1 cellular context compared by ENCODE assay signal in the genomic region with DNA sequence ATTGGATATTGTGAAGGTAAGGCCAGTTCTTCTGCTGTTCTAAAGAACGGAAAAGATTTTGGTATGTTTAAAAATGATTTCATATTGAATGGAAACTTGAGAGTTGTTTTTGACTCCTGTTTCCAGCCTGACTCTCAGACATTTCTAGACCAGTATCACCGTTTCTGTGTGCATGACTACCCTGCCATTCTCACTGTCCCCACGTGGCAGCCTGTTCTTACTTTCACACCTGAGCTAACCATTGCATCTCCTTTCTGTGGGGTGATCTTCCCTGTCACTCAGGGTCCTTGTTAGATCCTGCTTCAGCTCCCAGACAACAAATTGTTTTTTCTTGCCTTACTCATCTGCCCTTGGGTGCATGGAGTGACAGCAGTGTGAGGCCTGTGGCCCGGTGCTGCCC.
TF ChIP-seq lines count a peak whose summit lies in the region.

No MANE protein-coding gene starts in this region.

TF ChIP-seq in IMR-90, 13 proteins besides CTCF, POLR2A, EP300 and RAD21:
- TF ChIP-seq, protein P1, sequence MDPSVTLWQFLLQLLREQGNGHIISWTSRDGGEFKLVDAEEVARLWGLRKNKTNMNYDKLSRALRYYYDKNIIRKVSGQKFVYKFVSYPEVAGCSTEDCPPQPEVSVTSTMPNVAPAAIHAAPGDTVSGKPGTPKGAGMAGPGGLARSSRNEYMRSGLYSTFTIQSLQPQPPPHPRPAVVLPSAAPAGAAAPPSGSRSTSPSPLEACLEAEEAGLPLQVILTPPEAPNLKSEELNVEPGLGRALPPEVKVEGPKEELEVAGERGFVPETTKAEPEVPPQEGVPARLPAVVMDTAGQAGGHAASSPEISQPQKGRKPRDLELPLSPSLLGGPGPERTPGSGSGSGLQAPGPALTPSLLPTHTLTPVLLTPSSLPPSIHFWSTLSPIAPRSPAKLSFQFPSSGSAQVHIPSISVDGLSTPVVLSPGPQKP (IDR thresholded peaks at IDR 0.05; ENCODE audit: borderline replicate concordance, low read depth, low read length), result no peak
- TF ChIP-seq FOS (IDR thresholded peaks at IDR 0.05; ENCODE audit: low read depth, low read length), result no peak
- TF ChIP-seq CEBPB (IDR thresholded peaks at IDR 0.05; ENCODE audit: low read depth, low read length), result no peak
- TF ChIP-seq RCOR1 (IDR thresholded peaks at IDR 0.05; ENCODE audit: insufficient replicate concordance, low read length), result no peak
- TF ChIP-seq BHLHE40 (IDR thresholded peaks at IDR 0.05; ENCODE audit: low read depth, low read length), result no peak
- TF ChIP-seq MAZ (IDR thresholded peaks at IDR 0.05; ENCODE audit: borderline replicate concordance, low read depth, low read length), result no peak
- no peak for TF ChIP-seq RFX5 (IDR thresholded peaks at IDR 0.05; ENCODE audit: low read depth, low read length)
